1 cellular context compared by ENCODE assay signal in genomic region chr22:28819253-28820096, GRCh38.
TF ChIP-seq lines count a peak whose summit lies in the region.

No MANE protein-coding gene starts in this region.

TF ChIP-seq in HepG2, 621 proteins besides CTCF, POLR2A, EP300 and RAD21 (continued from another document and continues in another):
- TF ChIP-seq ZNF280B (CRISPR knock-in tag; IDR thresholded peaks at IDR 0.05; ENCODE audit: borderline replicate concordance) = no peak
- no peak for TF ChIP-seq RBAK (CRISPR knock-in tag; IDR thresholded peaks at IDR 0.05)
- TF ChIP-seq ZSCAN21 (CRISPR knock-in tag; IDR thresholded peaks at IDR 0.05; ENCODE audit: borderline replicate concordance) = no peak
- TF ChIP-seq NBN (conservative IDR thresholded peaks at IDR 0.05) = no peak
- TF ChIP-seq ZNF260 (CRISPR knock-in tag; IDR thresholded peaks at IDR 0.05; ENCODE audit: borderline replicate concordance, low read depth) = no peak
- TF ChIP-seq ZHX2 (IDR thresholded peaks at IDR 0.05; ENCODE audit: low read depth) = 0 out of 2 replicates have a peak, but pooled peaks have one; percentile 24
- TF ChIP-seq ZHX2 (CRISPR knock-in tag; IDR thresholded peaks at IDR 0.05; ENCODE audit: borderline replicate concordance) = no peak
- no peak for TF ChIP-seq HNRNPUL1 (IDR thresholded peaks at IDR 0.05; ENCODE audit: low read depth, low read length)
- peak; percentile 19; the same call in 1 of the 2 replicates for TF ChIP-seq ZBTB39 (CRISPR knock-in tag; IDR thresholded peaks at IDR 0.05)
- TF ChIP-seq CREB1 (IDR thresholded peaks at IDR 0.05) = no peak
- peak; percentile 71 for TF ChIP-seq CREB1 (CRISPR knock-in tag; IDR thresholded peaks at IDR 0.05)
- no peak for TF ChIP-seq RORA (CRISPR knock-in tag; IDR thresholded peaks at IDR 0.05)
- TF ChIP-seq NFKB2 (CRISPR knock-in tag; IDR thresholded peaks at IDR 0.05; ENCODE audit: borderline replicate concordance) = 0 out of 2 replicates have a peak, but pooled peaks have one; percentile 32
- peak; percentile 96 for TF ChIP-seq GATAD2A (CRISPR knock-in tag; IDR thresholded peaks at IDR 0.05)
- no peak for TF ChIP-seq PREB (CRISPR knock-in tag; IDR thresholded peaks at IDR 0.05)
- TF ChIP-seq BRF2 (CRISPR knock-in tag; IDR thresholded peaks at IDR 0.05) = no peak
- no peak for TF ChIP-seq FOXK1 (CRISPR knock-in tag; IDR thresholded peaks at IDR 0.05; ENCODE audit: borderline replicate concordance, low read depth)
- TF ChIP-seq ZBTB26 (CRISPR knock-in tag; IDR thresholded peaks at IDR 0.05; ENCODE audit: borderline replicate concordance) = 0 out of 2 replicates have a peak, but pooled peaks have one; percentile 37
- TF ChIP-seq TAF1 (CRISPR knock-in tag; IDR thresholded peaks at IDR 0.05) = peak; percentile 22; the same call in 1 of the 2 replicates
- TF ChIP-seq ZNF704 (CRISPR knock-in tag; IDR thresholded peaks at IDR 0.05; ENCODE audit: borderline replicate concordance) = no peak
- no peak for TF ChIP-seq TFDP2 (CRISPR knock-in tag; IDR thresholded peaks at IDR 0.05)
- no peak for TF ChIP-seq THAP7 (CRISPR knock-in tag; IDR thresholded peaks at IDR 0.05)
- peak; percentile 93 for TF ChIP-seq ZMYM3 (CRISPR knock-in tag; IDR thresholded peaks at IDR 0.05)
- TF ChIP-seq ZNF276 (CRISPR knock-in tag; IDR thresholded peaks at IDR 0.05; ENCODE audit: low read depth) = no peak
- TF ChIP-seq CCDC6 (CRISPR knock-in tag; IDR thresholded peaks at IDR 0.05) = no peak; the same call in 1 of the 2 replicates
- peak; percentile 64 for TF ChIP-seq IRF2 (CRISPR knock-in tag; IDR thresholded peaks at IDR 0.05)
- TF ChIP-seq IRX3 (CRISPR knock-in tag; IDR thresholded peaks at IDR 0.05; ENCODE audit: borderline replicate concordance, low read depth) = no peak
- no peak for TF ChIP-seq ZNF557 (CRISPR knock-in tag; IDR thresholded peaks at IDR 0.05)
- TF ChIP-seq HOXA9 (CRISPR knock-in tag; IDR thresholded peaks at IDR 0.05; ENCODE audit: borderline replicate concordance) = no peak
- no peak for TF ChIP-seq ZNF879 (CRISPR knock-in tag; IDR thresholded peaks at IDR 0.05)
- peak; percentile 97 for TF ChIP-seq PAXIP1 (CRISPR knock-in tag; conservative IDR thresholded peaks at IDR 0.05)
- TF ChIP-seq ZFP62 (CRISPR knock-in tag; IDR thresholded peaks at IDR 0.05) = no peak
- TF ChIP-seq CBX1 (IDR thresholded peaks at IDR 0.05; ENCODE audit: low read depth) = no peak
- TF ChIP-seq ZSCAN29 (CRISPR knock-in tag; conservative IDR thresholded peaks at IDR 0.05) = no peak
- peak; percentile 70; the same call in 1 of the 2 replicates for TF ChIP-seq ZNF644 (CRISPR knock-in tag; IDR thresholded peaks at IDR 0.05; ENCODE audit: low read depth)
- TF ChIP-seq SOX5 (CRISPR knock-in tag; IDR thresholded peaks at IDR 0.05; ENCODE audit: borderline replicate concordance) = peak; percentile 86
